Comparison of ENCODE assay signal across 10 cellular contexts in the genomic region with DNA sequence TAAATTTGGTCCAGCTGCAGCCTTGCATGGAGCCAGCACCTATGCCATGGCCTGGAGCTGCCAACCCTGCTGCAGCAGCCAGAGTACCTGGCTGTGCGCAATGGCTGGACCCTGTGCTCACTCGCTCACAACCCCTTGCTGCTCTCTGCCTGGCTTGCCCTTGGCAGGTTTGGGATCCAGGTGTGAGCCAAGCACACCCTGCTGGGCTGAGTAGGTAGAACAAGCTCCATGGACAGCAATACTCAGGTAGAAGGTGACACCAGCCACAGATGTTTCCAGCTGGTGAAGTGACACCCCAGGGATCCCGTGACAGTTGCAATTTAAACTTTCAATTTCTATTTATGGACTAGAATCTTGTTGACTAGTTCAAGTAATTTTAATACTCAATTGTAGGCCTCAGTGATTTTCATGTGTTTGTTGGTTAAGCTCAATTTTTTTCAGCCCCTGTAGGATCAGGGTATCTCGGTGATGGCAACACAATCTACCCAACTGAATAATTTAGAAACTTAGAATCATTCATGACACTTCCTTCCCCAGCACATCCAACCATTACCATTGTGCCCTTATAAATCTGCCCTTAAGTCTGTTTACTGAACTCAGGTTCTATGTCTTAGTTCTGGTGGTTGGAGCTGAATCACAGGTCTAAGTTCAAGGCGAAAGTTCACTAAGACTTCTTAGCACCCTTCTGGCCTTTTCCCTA.
A peak's percentile ranks its signal among the peaks of the same experiment; 100 is the strongest.
DNase-seq lines count a peak whose midpoint lies in the region; ATAC-seq and TF ChIP-seq lines count a peak whose summit lies in the region.
"Had no signal": no experiment of that assay in that cellular context is flagged by ENCODE, and none has a peak within 500 bp of the region (broad histone marks: within the 10 kb centered on the region; RNA-seq: fewer than 3 reads in every experiment).

No MANE protein-coding gene starts in this region.

- no peaks in the 10 kb centered on the region for H3K9me3 ChIP-seq in spleen

- H3K4me1 ChIP-seq in spleen: peaks cover 0 to 2% (median 0%) of the 10 kb centered on the region in 6 donors

- H3K4me3 Mint-ChIP-seq in activated T-cell treated with anti-CD3 and anti-CD28 coated beads, Interleukin-2, amount 50 U/mL, for 72 hours: no peak overlapping the region
- H3K4me3 Mint-ChIP-seq: activated naive CD8-positive, alpha-beta T cell had no signal

- peak in 4 of 11 experiments; percentile 12 to 23 (median 17) for TF ChIP-seq CTCF in spleen (IDR thresholded peaks at IDR 0.05 in 8 of 11, conservative IDR thresholded peaks at IDR 0.05 in 3 of 11)
- TF ChIP-seq CTCF in GM20000 (IDR thresholded peaks at IDR 0.05; ENCODE audit: extremely low read depth, missing control alignments): no peak

- H3K4me1 Mint-ChIP-seq in activated T-cell treated with anti-CD3 and anti-CD28 coated beads, Interleukin-2, amount 50 U/mL, for 72 hours (ENCODE audit: low read depth): no peaks in the 10 kb centered on the region

- peaks cover 13% of the 10 kb centered on the region for H3K27me3 Mint-ChIP-seq in activated T-cell treated with anti-CD3 and anti-CD28 coated beads, Interleukin-2, amount 50 U/mL, for 72 hours (ENCODE audit: low read depth)

- intact Hi-C loops in spleen (cut with DNase I; ENCODE audit: low total_unique reads): no loop called here

- ATAC-seq in GM18868 (IDR thresholded peaks at IDR 0.05; ENCODE audit: unreplicated experiment) (peak; percentile 89), HG03103 (IDR thresholded peaks at IDR 0.05; ENCODE audit: low read depth, unreplicated experiment) (peak; percentile 79)
- peak; percentile 58 to 66 for ATAC-seq in activated T-cell treated with anti-CD3 and anti-CD28 coated beads, Interleukin-2, amount 50 U/mL, for 72 hours (replicated peaks in 1 of 2)
- ATAC-seq: Panc1 had no signal

- DNase-seq in activated T-cell treated with anti-CD3 and anti-CD28 coated beads, Interleukin-2, amount 50 U/mL, for 72 hours: peak; percentile 12 to 16
- DNase-seq in spleen: peak; percentile 72
- no peak for DNase-seq in DMS 273 treated with DMSO at 0.1 percent for 48 hours (lab: John Stamatoyannopoulos, UW)
- no peak for DNase-seq in NOMO-1 treated with dmso at 0.1 percent for 144 hours (lab: John Stamatoyannopoulos, UW; ENCODE audit: unreplicated experiment)
- no peak for DNase-seq in GM20000 (ENCODE audit: low spot score)
- DNase-seq in medulla oblongata (ENCODE audit: extremely low spot score): no peak

- no peak overlapping the region for H3K27ac ChIP-seq in spleen

- H3K9me3 Mint-ChIP-seq in activated T-cell treated with anti-CD3 and anti-CD28 coated beads, Interleukin-2, amount 50 U/mL, for 72 hours: no peaks in the 10 kb centered on the region

- no peak overlapping the region for H3K27ac Mint-ChIP-seq in activated T-cell treated with anti-CD3 and anti-CD28 coated beads, Interleukin-2, amount 50 U/mL, for 72 hours
- H3K27ac Mint-ChIP-seq: activated naive CD8-positive, alpha-beta T cell had no signal

- TF ChIP-seq POLR2A in spleen (IDR thresholded peaks at IDR 0.05): no peak

- peaks cover 0 to 17% (median 0%) of the 10 kb centered on the region in 7 donors for H3K27me3 ChIP-seq in spleen (replicated peaks in 1 of 7)

- H3K36me3 ChIP-seq in spleen: no peaks in the 10 kb centered on the region

- no peaks in the 10 kb centered on the region for H3K36me3 Mint-ChIP-seq in activated T-cell treated with anti-CD3 and anti-CD28 coated beads, Interleukin-2, amount 50 U/mL, for 72 hours (ENCODE audit: insufficient read depth in 2 of 2)
- H3K36me3 Mint-ChIP-seq: activated naive CD8-positive, alpha-beta T cell had no signal

- WGBS in spleen, 5 donors: 51 to 85% (median 75%) methylated on average over 5 of the region's 5 CpGs

- no peak overlapping the region for H3K4me3 ChIP-seq in spleen

Comparison
In these comparisons a context has a peak if more than half of its experiments do, and no peak if none do; other contexts are left out.
1. DNase-seq: peak in activated T-cell treated with anti-CD3 and anti-CD28 coated beads, Interleukin-2, amount 50 U/mL, for 72 hours (2 of 2) and spleen (single experiment); none in DMS 273 treated with DMSO at 0.1 percent for 48 hours (single experiment), NOMO-1 treated with dmso at 0.1 percent for 144 hours (single experiment), GM20000 (single experiment) and medulla oblongata (single experiment).
2. Peak in every context shown above with its lines, with median percentiles within 50 percentile points of each other: ATAC-seq.